Comparison of ENCODE assay signal across 8 cellular contexts in genomic region chr17:67374329-67375053, GRCh38. TPM values are rescaled to one million over a fixed set of nuclear protein-coding genes. Genes with fewer than 3 reads are reported as not detected.
DNase-seq lines count a peak whose midpoint lies in the region; ATAC-seq, FAIRE-seq and TF ChIP-seq lines count a peak whose summit lies in the region.

No MANE protein-coding gene starts in this region.

- H3K4me3 ChIP-seq in bronchial epithelial cell (ENCODE audit: low read depth, low read length): no peak overlapping the region

- peak; percentile 91 for TF ChIP-seq CTCF in bronchial epithelial cell (IDR thresholded peaks at IDR 0.05; ENCODE audit: insufficient read depth, low read length, severe bottlenecking)

- no peaks in the 10 kb centered on the region for H3K27me3 ChIP-seq in bronchial epithelial cell (ENCODE audit: control insufficient read depth, insufficient read depth, low read length)

- ATAC-seq in HG03135 (IDR thresholded peaks at IDR 0.05; ENCODE audit: unreplicated experiment) (peak; percentile 36), GM21825 (IDR thresholded peaks at IDR 0.05; ENCODE audit: unreplicated experiment) (no peak)

- no peaks in the 10 kb centered on the region for H3K36me3 ChIP-seq in bronchial epithelial cell (ENCODE audit: control insufficient read depth, insufficient read depth, low read length)

- DNase-seq in EL: peak; percentile 81
- DNase-seq in NCI-H510A (lab: John Stamatoyannopoulos, UW): peak; percentile 79
- peak; percentile 79 for DNase-seq in activated CD4-positive, CD25-positive, alpha-beta regulatory T cell treated with anti-CD3 and anti-CD28 coated beads, Interleukin-2, amount 50 U/mL, for 16 hours (ENCODE audit: low read depth, low spot score)
- DNase-seq in bronchial epithelial cell (ENCODE audit: low read depth): peak; percentile 66
- DNase-seq in kidney glomerular epithelial cell (lab: John Stamatoyannopoulos, UW): peak; percentile 80
- peak; percentile 90 to 91 for DNase-seq in stimulated activated CD4-positive, alpha-beta T cell treated with anti-CD3 and anti-CD28 coated beads, Interleukin-2, amount 100 ng/mL, for 24 hours

- FAIRE-seq in bronchial epithelial cell (lab: Jason Lieb, UNC): peak; percentile 50

RNA-seq across cellular contexts. Expression of gene PITPNC1, which starts 2.6 kb away (rescaled TPM):
- total RNA-seq in bronchial epithelial cell: 23.6 and 28.7 TPM in 2 replicates

RNA-seq across cellular contexts. Expression of gene PSMD12, which starts 8.1 kb away (rescaled TPM):
- 13.2 and 26.2 TPM in 2 replicates for total RNA-seq in bronchial epithelial cell
